In genomic region chr1:154891452-154891851, GRCh38 we compare ENCODE assay signal across 37 cellular contexts. TPM values are rescaled to one million over a fixed set of nuclear protein-coding genes. Genes with fewer than 3 reads are reported as not detected.
"Had no signal": no experiment of that assay in that cellular context is flagged by ENCODE, and none has a peak within 500 bp of the region (broad histone marks: within the 10 kb centered on the region; RNA-seq: fewer than 3 reads in every experiment).

No MANE protein-coding gene starts in this region.

- H3K9me3 Mint-ChIP-seq: activated CD4-positive, alpha-beta memory T cell treated with anti-CD3 and anti-CD28 coated beads, Interleukin-2, amount 10 ng/mL, durations not matched to agents 7 days and 5 days; activated CD4-positive, alpha-beta T cell treated with anti-CD3 and anti-CD28 coated beads, Interleukin-2, amount 10 ng/mL, durations not matched to agents 7 days and 5 days; activated naive CD4-positive, alpha-beta T cell treated with anti-CD3 and anti-CD28 coated beads, Interleukin-2, amount 10 ng/mL, durations not matched to agents 7 days and 5 days; activated naive CD4-positive, alpha-beta T cell treated with anti-CD3 and anti-CD28 coated beads, Interleukin-2, amount 50 U/mL, for 24 hours; activated naive CD8-positive, alpha-beta T cell treated with anti-CD3 and anti-CD28 coated beads, Interleukin-2, amount 10 ng/mL, durations not matched to agents 7 days and 5 days; activated naive CD8-positive, alpha-beta T cell treated with anti-CD3 and anti-CD28 coated beads, Interleukin-2, amount 50 U/mL, for 24 hours; activated T-cell treated with anti-CD3 and anti-CD28 coated beads, Interleukin-2, amount 50 U/mL, for 24 hours; activated T-helper 2 cell treated with anti-CD3 and anti-CD28 coated beads, Interferon-gamma antibody, Interleukin-2, Interleukin-4, amounts not matched to agents 10 μg/mL and 5 μg/mL and 100 μg/mL, durations not matched to agents 14 hours and 24 hours and 36 hours; central memory CD8-positive, alpha-beta T cell; T-helper 2 cell treated with Interferon-gamma antibody and Interleukin-4, amounts not matched to agents 5 μg/mL and 100 μg/mL, for 36 hours had no signal

- H3K27ac Mint-ChIP-seq: activated CD4-positive, alpha-beta memory T cell treated with anti-CD3 and anti-CD28 coated beads, Interleukin-2, amount 10 ng/mL, durations not matched to agents 7 days and 5 days; activated CD4-positive, alpha-beta T cell treated with anti-CD3 and anti-CD28 coated beads for 36 hours; activated CD4-positive, alpha-beta T cell treated with anti-CD3 and anti-CD28 coated beads, Interleukin-2, amount 10 ng/mL, durations not matched to agents 7 days and 5 days; activated CD8-positive, alpha-beta memory T cell treated with anti-CD3 and anti-CD28 coated beads, Interleukin-2, amount 10 ng/mL, durations not matched to agents 7 days and 5 days; activated CD8-positive, alpha-beta T cell treated with anti-CD3 and anti-CD28 coated beads, Interleukin-2, amount 10 ng/mL, durations not matched to agents 7 days and 5 days; activated naive CD4-positive, alpha-beta T cell treated with anti-CD3 and anti-CD28 coated beads, Interleukin-2, amount 10 ng/mL, durations not matched to agents 7 days and 5 days; activated naive CD4-positive, alpha-beta T cell treated with anti-CD3 and anti-CD28 coated beads, Interleukin-2, amount 50 U/mL, for 24 hours; activated naive CD8-positive, alpha-beta T cell; activated naive CD8-positive, alpha-beta T cell treated with anti-CD3 and anti-CD28 coated beads, Interleukin-2, amount 10 ng/mL, durations not matched to agents 7 days and 5 days; activated naive CD8-positive, alpha-beta T cell treated with anti-CD3 and anti-CD28 coated beads, Interleukin-2, amount 50 U/mL, for 24 hours; activated T-cell treated with anti-CD3 and anti-CD28 coated beads, Interleukin-2, amount 50 U/mL, for 24 hours; activated T-helper 2 cell treated with anti-CD3 and anti-CD28 coated beads, Interferon-gamma antibody, Interleukin-2, Interleukin-4, amounts not matched to agents 10 μg/mL and 5 μg/mL and 100 μg/mL, durations not matched to agents 14 hours and 24 hours and 36 hours; brain; T-helper 1 cell treated with Interleukin-12 subunit alpha and Interleukin-12 subunit beta and Interleukin-4 antibody, amounts not matched to agents 30 μg/mL and 1 μg/mL, for 36 hours; T-helper 2 cell treated with Interferon-gamma antibody and Interleukin-4, amounts not matched to agents 5 μg/mL and 100 μg/mL, for 36 hours had no signal

- H3K27me3 Mint-ChIP-seq: activated CD4-positive, alpha-beta T cell treated with anti-CD3 and anti-CD28 coated beads for 36 hours; activated naive CD4-positive, alpha-beta T cell treated with anti-CD3 and anti-CD28 coated beads, Interleukin-2, amount 50 U/mL, for 24 hours; activated naive CD8-positive, alpha-beta T cell; activated naive CD8-positive, alpha-beta T cell treated with anti-CD3 and anti-CD28 coated beads, Interleukin-2, amount 50 U/mL, for 24 hours; activated T-cell treated with anti-CD3 and anti-CD28 coated beads, Interleukin-2, amount 50 U/mL, for 24 hours; central memory CD8-positive, alpha-beta T cell had no signal

- H3K36me3 Mint-ChIP-seq: activated CD8-positive, alpha-beta memory T cell treated with anti-CD3 and anti-CD28 coated beads, Interleukin-2, amount 10 ng/mL, durations not matched to agents 7 days and 5 days; activated naive CD4-positive, alpha-beta T cell treated with anti-CD3 and anti-CD28 coated beads, Interleukin-2, amount 10 ng/mL, durations not matched to agents 7 days and 5 days; activated naive CD4-positive, alpha-beta T cell treated with anti-CD3 and anti-CD28 coated beads, Interleukin-2, amount 50 U/mL, for 24 hours; brain; WTC11 had no signal

- H3K36me3 ChIP-seq: ascending aorta, cardiac muscle cell, WERI-Rb-1 had no signal

- DNase-seq: activated CD4-positive, alpha-beta memory T cell treated with anti-CD3 and anti-CD28 coated beads, Interleukin-2, amount 10 ng/mL, durations not matched to agents 7 days and 5 days; activated CD4-positive, alpha-beta T cell treated with anti-CD3 and anti-CD28 coated beads for 1 hour; activated CD4-positive, alpha-beta T cell treated with anti-CD3 and anti-CD28 coated beads for 36 hours; activated CD4-positive, alpha-beta T cell treated with anti-CD3 and anti-CD28 coated beads for 48 hours; activated CD4-positive, alpha-beta T cell treated with anti-CD3 and anti-CD28 coated beads, Interleukin-2, amount 10 ng/mL, durations not matched to agents 7 days and 5 days; activated CD4-positive, alpha-beta T cell treated with anti-CD3 and anti-CD28 coated beads, Interleukin-2, amount 50 U/mL, for 48 hours; activated CD4-positive, CD25-positive, alpha-beta regulatory T cell; activated CD8-positive, alpha-beta memory T cell treated with anti-CD3 and anti-CD28 coated beads for 24 hours; activated CD8-positive, alpha-beta memory T cell treated with anti-CD3 and anti-CD28 coated beads, Interleukin-2, amount 10 ng/mL, durations not matched to agents 7 days and 5 days; activated CD8-positive, alpha-beta T cell treated with anti-CD3 and anti-CD28 coated beads, Interleukin-2, amount 10 ng/mL, durations not matched to agents 7 days and 5 days; activated effector memory CD4-positive, alpha-beta T cell treated with Interleukin-2 at 50 U/mL for 16 hours; activated gamma-delta T cell; activated naive CD4-positive, alpha-beta T cell treated with anti-CD3 and anti-CD28 coated beads, Interleukin-2, amount 10 ng/mL, durations not matched to agents 7 days and 5 days; activated naive CD4-positive, alpha-beta T cell treated with Interleukin-2 at 50 U/mL for 16 hours; activated naive CD8-positive, alpha-beta T cell treated with anti-CD3 and anti-CD28 coated beads, Interleukin-2, amount 10 ng/mL, durations not matched to agents 7 days and 5 days; activated naive CD8-positive, alpha-beta T cell treated with anti-CD3 and anti-CD28 coated beads, Interleukin-2, amount 50 U/mL, for 24 hours; activated T-cell treated with anti-CD3 and anti-CD28 coated beads, Interleukin-2, amount 50 U/mL, for 24 hours; activated T-cell treated with anti-CD3 and anti-CD28 coated beads, Interleukin-2, amount 50 U/mL, for 48 hours; amygdala; anterior cingulate cortex; caudate nucleus; cerebellar nuclear complex; T-helper 2 cell; T-helper 9 cell; WERI-Rb-1 had no signal

- H3K4me3 Mint-ChIP-seq: activated CD4-positive, alpha-beta memory T cell treated with anti-CD3 and anti-CD28 coated beads, Interleukin-2, amount 10 ng/mL, durations not matched to agents 7 days and 5 days; activated CD4-positive, alpha-beta T cell treated with anti-CD3 and anti-CD28 coated beads for 36 hours; activated CD4-positive, alpha-beta T cell treated with anti-CD3 and anti-CD28 coated beads, Interleukin-2, amount 10 ng/mL, durations not matched to agents 7 days and 5 days; activated CD8-positive, alpha-beta memory T cell treated with anti-CD3 and anti-CD28 coated beads, Interleukin-2, amount 10 ng/mL, durations not matched to agents 7 days and 5 days; activated CD8-positive, alpha-beta T cell treated with anti-CD3 and anti-CD28 coated beads, Interleukin-2, amount 10 ng/mL, durations not matched to agents 7 days and 5 days; activated naive CD4-positive, alpha-beta T cell treated with anti-CD3 and anti-CD28 coated beads, Interleukin-2, amount 10 ng/mL, durations not matched to agents 7 days and 5 days; activated naive CD4-positive, alpha-beta T cell treated with anti-CD3 and anti-CD28 coated beads, Interleukin-2, amount 50 U/mL, for 24 hours; activated naive CD8-positive, alpha-beta T cell; activated naive CD8-positive, alpha-beta T cell treated with anti-CD3 and anti-CD28 coated beads, Interleukin-2, amount 10 ng/mL, durations not matched to agents 7 days and 5 days; activated naive CD8-positive, alpha-beta T cell treated with anti-CD3 and anti-CD28 coated beads, Interleukin-2, amount 50 U/mL, for 24 hours; activated T-cell treated with anti-CD3 and anti-CD28 coated beads, Interleukin-2, amount 50 U/mL, for 24 hours; brain; central memory CD8-positive, alpha-beta T cell; T-helper 1 cell treated with Interleukin-12 subunit alpha and Interleukin-12 subunit beta and Interleukin-4 antibody, amounts not matched to agents 30 μg/mL and 1 μg/mL, for 36 hours; T-helper 2 cell treated with Interferon-gamma antibody and Interleukin-4, amounts not matched to agents 5 μg/mL and 100 μg/mL, for 36 hours; WTC11 had no signal

- H3K27ac ChIP-seq: ascending aorta, cardiac muscle cell, WERI-Rb-1 had no signal

- FAIRE-seq: bronchial epithelial cell had no signal

- ATAC-seq: activated CD4-positive, alpha-beta T cell treated with anti-CD3 and anti-CD28 coated beads for 36 hours; activated CD4-positive, CD25-positive, alpha-beta regulatory T cell treated with anti-CD3 and anti-CD28 coated beads, Interleukin-2, amount 50 U/mL, for 24 hours; activated CD8-positive, alpha-beta memory T cell treated with anti-CD3 and anti-CD28 coated beads, Interleukin-2, amount 10 ng/mL, durations not matched to agents 7 days and 5 days; activated CD8-positive, alpha-beta T cell treated with anti-CD3 and anti-CD28 coated beads, Interleukin-2, amount 10 ng/mL, durations not matched to agents 7 days and 5 days; activated naive CD8-positive, alpha-beta T cell treated with anti-CD3 and anti-CD28 coated beads, Interleukin-2, amount 50 U/mL, for 24 hours; WTC11 had no signal

- H3K4me1 ChIP-seq: ascending aorta had no signal

- H3K4me1 Mint-ChIP-seq: central memory CD8-positive, alpha-beta T cell had no signal

- H3K27me3 ChIP-seq: ascending aorta, cardiac muscle cell had no signal

- H3K9me3 ChIP-seq: ascending aorta had no signal

- H3K4me3 ChIP-seq: ascending aorta, cardiac muscle cell had no signal

RNA-seq across cellular contexts. Expression of gene KCNN3, which starts 21.4 kb away (rescaled TPM):
- total RNA-seq: activated CD8-positive, alpha-beta T cell treated with anti-CD3 and anti-CD28 coated beads, Interleukin-2, amount 10 ng/mL, durations not matched to agents 7 days and 5 days had no signal
